6 cellular contexts compared by ENCODE assay signal in the genomic region with DNA sequence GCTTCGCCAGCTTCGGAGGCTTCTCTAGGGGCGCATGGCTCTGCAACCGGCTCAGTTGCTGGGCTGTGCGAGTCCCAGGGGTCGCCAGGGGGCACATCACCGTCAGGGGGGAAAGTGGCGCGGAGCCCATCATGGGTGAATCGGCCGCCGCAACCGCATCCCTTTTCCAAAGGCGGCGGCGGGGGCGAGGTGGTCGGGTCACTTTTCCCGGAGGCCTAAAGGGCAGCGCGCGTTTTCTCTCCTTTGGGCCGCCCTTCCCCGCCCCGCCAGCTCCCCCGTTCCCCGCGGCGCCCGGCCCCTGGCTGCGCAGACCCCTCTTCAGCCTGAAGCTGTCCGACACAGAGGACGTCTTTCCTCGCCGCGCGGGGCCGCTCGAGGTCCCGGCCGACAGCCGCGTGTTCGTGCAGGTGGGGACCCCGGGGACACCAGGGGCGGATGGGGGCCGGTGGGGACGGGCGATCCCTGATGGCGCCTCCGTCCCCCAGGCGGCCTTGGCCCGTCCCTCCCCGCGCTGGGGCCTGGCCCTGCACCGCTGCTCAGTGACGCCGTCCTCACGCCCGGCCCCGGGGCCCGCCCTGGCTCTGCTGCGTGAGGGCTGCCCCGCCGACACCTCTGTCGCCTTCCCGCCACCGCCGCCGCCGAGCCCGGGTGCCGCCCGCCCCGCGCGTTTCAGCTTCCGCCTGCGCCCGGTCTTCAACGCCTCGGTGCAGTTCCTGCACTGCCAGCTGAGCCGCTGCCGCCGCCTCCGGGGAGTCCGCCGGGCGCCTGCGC. TPM values are rescaled to one million over a fixed set of nuclear protein-coding genes. Genes with fewer than 3 reads are reported as not detected.
DNase-seq lines count a peak whose midpoint lies in the region; TF ChIP-seq lines count a peak whose summit lies in the region.

No MANE protein-coding gene starts in this region.

- DNase-seq in GM10266 (ENCODE audit: extremely low spot score) (peak; percentile 68), SW480 (ENCODE audit: low spot score) (peak; percentile 46), epithelial cell of prostate (ENCODE audit: low read depth, low spot score) (no peak), Ammon's horn (ENCODE audit: low spot score) (no peak), HT-29 (ENCODE audit: low spot score) (no peak)
- DNase-seq in stimulated activated CD4-positive, alpha-beta T cell treated with anti-CD3 and anti-CD28 coated beads, Interleukin-4, amount 100 ng/mL, for 1 hour: peak; percentile 60

- TF ChIP-seq CTCF in GM10266 (IDR thresholded peaks at IDR 0.05; ENCODE audit: control insufficient read depth, insufficient read depth, low read depth, missing control alignments): no peak

- H3K27ac ChIP-seq in epithelial cell of prostate: peak overlapping the region; percentile 22

RNA-seq across cellular contexts. Expression of gene TGFBR3L, which starts 1.7 kb away (rescaled TPM):
- not detected in 2 replicates for total RNA-seq in HT-29 (2014; rRNA removed; shearing (Covaris generic))

RNA-seq across cellular contexts. Expression of gene SNAPC2, which starts 3.8 kb away (rescaled TPM):
- 17.1 and 18.0 TPM in 2 replicates for total RNA-seq in HT-29 (2014; rRNA removed; shearing (Covaris generic))

RNA-seq across cellular contexts. Expression of gene CTXN1, which starts 9.6 kb away (rescaled TPM):
- 8.6 and 11.8 TPM in 2 replicates for total RNA-seq in HT-29 (2014; rRNA removed; shearing (Covaris generic))

RNA-seq across cellular contexts. Expression of gene MAP2K7, which starts 12.6 kb away (rescaled TPM):
- total RNA-seq in HT-29 (2014; rRNA removed; shearing (Covaris generic)): 28.8 and 30.8 TPM in 2 replicates

RNA-seq across cellular contexts. Expression of gene TIMM44, which starts 27.1 kb away (rescaled TPM):
- total RNA-seq in HT-29 (2014; rRNA removed; shearing (Covaris generic)): 55.5 and 71.6 TPM in 2 replicates

Comparison
In these comparisons a context has a peak if more than half of its experiments do, and no peak if none do; other contexts are left out.
1. DNase-seq: peak in GM10266 (single experiment), SW480 (single experiment) and stimulated activated CD4-positive, alpha-beta T cell treated with anti-CD3 and anti-CD28 coated beads, Interleukin-4, amount 100 ng/mL, for 1 hour (single experiment); none in epithelial cell of prostate (single experiment), Ammon's horn (single experiment) and HT-29 (single experiment).